ENCODE assay signal across 1 cellular context in genomic region chrX:134885336-134886016, GRCh38.
A peak's percentile ranks its signal among the peaks of the same experiment; 100 is the strongest.
TF ChIP-seq lines count a peak whose summit lies in the region.

No MANE protein-coding gene starts in this region.

TF ChIP-seq in IMR-90, 13 proteins besides CTCF, POLR2A, EP300 and RAD21 (continued from another document):
- TF ChIP-seq RCOR1 (IDR thresholded peaks at IDR 0.05; ENCODE audit: insufficient replicate concordance, low read length) (no peak), BHLHE40 (IDR thresholded peaks at IDR 0.05; ENCODE audit: low read depth, low read length) (no peak), MAFK (IDR thresholded peaks at IDR 0.05; ENCODE audit: low read depth, low read length) (peak; percentile 67), CEBPB (IDR thresholded peaks at IDR 0.05; ENCODE audit: low read depth, low read length) (no peak)
